9 cellular contexts compared by ENCODE assay signal in genomic region chrX:69424161-69424560, GRCh38.
DNase-seq lines count a peak whose midpoint lies in the region; ATAC-seq and TF ChIP-seq lines count a peak whose summit lies in the region.
"Had no signal": no experiment of that assay in that cellular context is flagged by ENCODE, and none has a peak within 500 bp of the region (broad histone marks: within the 10 kb centered on the region; RNA-seq: fewer than 3 reads in every experiment).

No MANE protein-coding gene starts in this region.

- H3K4me3 Mint-ChIP-seq in natural killer cell treated with Interleukin-12 subunit alpha and Interleukin-12 subunit beta and Interleukin-15 and Interleukin-18, amount 100 ng/mL, for 72 hours = no peak overlapping the region
- H3K4me3 Mint-ChIP-seq in immature natural killer cell = no peak overlapping the region

- no peak overlapping the region for H3K27ac ChIP-seq in Karpas-422 (ENCODE audit: low read length)
- H3K27ac ChIP-seq: epithelial cell of prostate had no signal

- H3K4me1 ChIP-seq in Karpas-422 (ENCODE audit: low read length) = no peaks in the 10 kb centered on the region

- H4K20me1 ChIP-seq in Karpas-422 (ENCODE audit: insufficient read depth, low read depth, low read length) = no peaks in the 10 kb centered on the region

- H3K27me3 Mint-ChIP-seq in natural killer cell treated with Interleukin-12 subunit alpha and Interleukin-12 subunit beta and Interleukin-15 and Interleukin-18, amount 100 ng/mL, for 72 hours = peaks cover 13 to 16% of the 10 kb centered on the region in 2 donors
- H3K27me3 Mint-ChIP-seq in immature natural killer cell (ENCODE audit: low read depth in 3 of 3) = peaks cover 1 to 6% (median 2%) of the 10 kb centered on the region in 3 donors

- no peaks in the 10 kb centered on the region for H3K9me2 ChIP-seq in Karpas-422 (replicated peaks; ENCODE audit: insufficient read depth, low read length)

- H3K9ac ChIP-seq in Karpas-422 (ENCODE audit: low read length) = no peak overlapping the region

- H3K4me1 Mint-ChIP-seq in natural killer cell treated with Interleukin-12 subunit alpha and Interleukin-12 subunit beta and Interleukin-15 and Interleukin-18, amount 100 ng/mL, for 72 hours (ENCODE audit: low read depth in 2 of 2) = no peaks in the 10 kb centered on the region
- no peaks in the 10 kb centered on the region for H3K4me1 Mint-ChIP-seq in immature natural killer cell

- no peaks in the 10 kb centered on the region for H3K36me3 Mint-ChIP-seq in natural killer cell treated with Interleukin-12 subunit alpha and Interleukin-12 subunit beta and Interleukin-15 and Interleukin-18, amount 100 ng/mL, for 72 hours
- H3K36me3 Mint-ChIP-seq in immature natural killer cell = no peaks in the 10 kb centered on the region

- H3K79me2 ChIP-seq in Karpas-422 (ENCODE audit: low read length) = no peaks in the 10 kb centered on the region

- no peak overlapping the region for H3K4me3 ChIP-seq in Karpas-422 (ENCODE audit: low read length)
- H3K4me3 ChIP-seq in astrocyte of the cerebellum (ENCODE audit: low read depth, low read length) = no peak overlapping the region

- TF ChIP-seq CTCF in astrocyte of the cerebellum (IDR thresholded peaks at IDR 0.05; ENCODE audit: low read depth, low read length, missing control alignments) = peak; percentile 18

- H3K4me2 ChIP-seq in Karpas-422 (ENCODE audit: low read depth, low read length, poor library complexity, severe bottlenecking) = no peak overlapping the region

- in situ Hi-C loops in astrocyte of the cerebellum (cut with HindIII; ENCODE audit: low sequenced_read_pairs) = no loop called here

- H3K36me3 ChIP-seq in Karpas-422 (ENCODE audit: insufficient read depth, low read length) = no peaks in the 10 kb centered on the region

- no peaks in the 10 kb centered on the region for H3K9me3 ChIP-seq in Karpas-422 (ENCODE audit: low read length)

- no peaks in the 10 kb centered on the region for H3K27me3 ChIP-seq in Karpas-422 (ENCODE audit: low read length)

- ATAC-seq in natural killer cell treated with Interleukin-12 subunit alpha and Interleukin-12 subunit beta and Interleukin-15 and Interleukin-18, amount 100 ng/mL, for 72 hours = no peak
- no peak for ATAC-seq in HG02938 (IDR thresholded peaks at IDR 0.05; ENCODE audit: unreplicated experiment)

- H2AFZ ChIP-seq in Karpas-422 (ENCODE audit: low read length) = no peak overlapping the region

- no peak overlapping the region for H3K27ac Mint-ChIP-seq in natural killer cell treated with Interleukin-12 subunit alpha and Interleukin-12 subunit beta and Interleukin-15 and Interleukin-18, amount 100 ng/mL, for 72 hours
- no peak overlapping the region for H3K27ac Mint-ChIP-seq in immature natural killer cell

- DNase-seq in D341Med (ENCODE audit: low spot score) (peak; percentile 27), Karpas-422 (peak; percentile 42), astrocyte of the cerebellum (ENCODE audit: low read depth) (no peak), left kidney (ENCODE audit: low read depth, low spot score) (peak; percentile 8), NCI-H2227 treated with DMSO at 0.1 percent for 48 hours (lab: John Stamatoyannopoulos, UW) (no peak), immature natural killer cell (no peak)
- no peak for DNase-seq in natural killer cell treated with Interleukin-12 subunit alpha and Interleukin-12 subunit beta and Interleukin-15 and Interleukin-18, amount 100 ng/mL, for 72 hours (ENCODE audit: low spot score)

- no peaks in the 10 kb centered on the region for H3K9me3 Mint-ChIP-seq in natural killer cell treated with Interleukin-12 subunit alpha and Interleukin-12 subunit beta and Interleukin-15 and Interleukin-18, amount 100 ng/mL, for 72 hours
- H3K9me3 Mint-ChIP-seq in immature natural killer cell = no peaks in the 10 kb centered on the region

Comparison
In these comparisons a context has a peak if more than half of its experiments do, and no peak if none do; other contexts are left out.
1. DNase-seq: peak in D341Med (single experiment), Karpas-422 (single experiment) and left kidney (single experiment); none in astrocyte of the cerebellum (single experiment), natural killer cell treated with Interleukin-12 subunit alpha and Interleukin-12 subunit beta and Interleukin-15 and Interleukin-18, amount 100 ng/mL, for 72 hours (single experiment), NCI-H2227 treated with DMSO at 0.1 percent for 48 hours (single experiment) and immature natural killer cell (0 of 3).